Comparison of ENCODE assay signal across 16 cellular contexts in the genomic region with DNA sequence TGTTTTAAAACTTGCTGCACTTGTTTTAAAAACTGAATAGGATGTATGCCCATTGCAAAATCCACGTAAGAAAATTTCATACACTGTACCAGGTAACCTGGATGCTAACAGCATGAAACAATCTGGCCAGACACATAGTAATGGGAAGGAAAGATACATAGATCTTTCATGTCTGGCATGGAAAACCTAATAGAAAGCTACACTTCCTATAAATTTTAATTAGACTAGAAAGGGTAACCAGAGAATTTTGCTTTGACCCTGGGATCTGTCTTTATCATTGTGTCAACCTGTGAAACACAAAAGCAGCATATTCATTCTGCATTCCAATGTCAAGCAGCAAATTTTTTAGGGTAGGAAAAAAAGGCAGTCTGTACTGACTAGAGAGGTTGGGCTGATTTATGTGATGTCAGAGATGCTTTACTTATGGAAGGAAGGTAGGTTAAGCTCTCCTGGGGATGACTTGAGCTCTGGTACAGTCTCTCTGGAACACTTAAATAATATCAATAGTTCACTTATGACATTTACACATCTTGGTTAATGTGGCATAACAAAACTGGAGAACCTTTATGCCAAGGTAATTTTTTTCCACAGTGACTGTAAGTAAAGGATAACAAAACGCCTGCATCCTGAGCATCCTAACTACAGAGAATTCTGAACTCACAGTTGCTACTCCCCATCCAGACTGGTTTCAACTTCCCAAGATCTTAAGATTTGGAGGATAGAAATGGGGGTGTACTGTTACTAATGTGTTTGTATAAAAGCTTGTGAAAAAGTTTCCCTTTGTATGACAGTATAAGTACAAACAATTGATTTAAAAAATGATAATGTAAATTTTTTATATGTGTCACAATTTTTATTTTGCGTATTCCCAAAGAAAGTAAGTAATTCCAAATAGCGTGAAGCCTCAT. TPM values are rescaled to one million over a fixed set of nuclear protein-coding genes. Genes with fewer than 3 reads are reported as not detected.
DNase-seq lines count a peak whose midpoint lies in the region; ATAC-seq and TF ChIP-seq lines count a peak whose summit lies in the region.
"Had no signal": no experiment of that assay in that cellular context is flagged by ENCODE, and none has a peak within 500 bp of the region (broad histone marks: within the 10 kb centered on the region; RNA-seq: fewer than 3 reads in every experiment).

No MANE protein-coding gene starts in this region.

- H3K18ac ChIP-seq in trophoblast cell (ENCODE audit: low read length), result no peak overlapping the region

- H3K4me1 ChIP-seq in HEK293 (ENCODE audit: control insufficient read depth, insufficient read depth, low read length), result peaks cover 35% of the 10 kb centered on the region
- peaks cover 5 to 7% of the 10 kb centered on the region in 2 experiments for H3K4me1 ChIP-seq in trophoblast cell (ENCODE audit: control insufficient read depth in 1 of 2, insufficient read depth in 2 of 2, low read length in 2 of 2)
- H3K4me1 ChIP-seq: prostate gland had no signal

- DNase-seq in kidney tubule cell (ENCODE audit: low spot score) (peak; percentile 4), trophoblast cell (no peak), SKM-1 (lab: John Stamatoyannopoulos, UW; ENCODE audit: unreplicated experiment) (no peak), NCI-H1092 treated with DMSO at 0.1 percent for 48 hours (lab: John Stamatoyannopoulos, UW) (no peak)
- DNase-seq: activated CD4-positive, alpha-beta T cell treated with anti-CD3 and anti-CD28 coated beads, Interleukin-2, amount 50 U/mL, for 48 hours; DND-41; MM.1S; NCI-H2171 treated with DMSO at 0.1 percent for 48 hours; SJCRH30; stimulated activated CD4-positive, alpha-beta T cell treated with anti-CD3 and anti-CD28 coated beads, Interleukin-15, amount 100 ng/mL, for 24 hours had no signal

- POLR2A ChIA-PET in HEK293 (lab: Yijun Ruan, JAX), result interaction anchor here (0.9 kb wide), 1 partner anchor 44 kb away, joined by 3 read pairs; no protein-coding TSS in a partner anchor

- H3K79me2 ChIP-seq in trophoblast cell (ENCODE audit: control insufficient read depth, insufficient read depth, low read length, poor library complexity), result peaks cover 2% of the 10 kb centered on the region

- H3K27me3 ChIP-seq in trophoblast cell (ENCODE audit: insufficient read depth, low read length), result no peaks in the 10 kb centered on the region
- H3K27me3 ChIP-seq: adrenal gland, SJCRH30 had no signal

- H3K4me2 ChIP-seq in trophoblast cell (ENCODE audit: low read length), result peak overlapping the region; percentile 33

- no peak for TF ChIP-seq CTCF in HEK293 (tag by site-specific recombination; IDR thresholded peaks at IDR 0.05)

- H2AK5ac ChIP-seq in trophoblast cell (ENCODE audit: low read length), result no peak overlapping the region

- no CpG with 5 or more reads among the region's 4 CpGs for WGBS in trophoblast cell (ENCODE audit: extremely low coverage, insufficient coverage, insufficient read length)

- ATAC-seq in HG02623 (IDR thresholded peaks at IDR 0.05; ENCODE audit: unreplicated experiment) (no peak), GM19467 (IDR thresholded peaks at IDR 0.05; ENCODE audit: unreplicated experiment) (no peak)

- no peak overlapping the region for H4K91ac ChIP-seq in trophoblast cell (ENCODE audit: low read depth, low read length)

- no peak overlapping the region for H3K14ac ChIP-seq in trophoblast cell (ENCODE audit: low read length)

- H3K27ac ChIP-seq in HEK293 (ENCODE audit: extremely low read depth, low read depth, low read length) (no peak overlapping the region; the same call in 1 of the 2 replicates), angular gyrus (ENCODE audit: low read depth, low read length) (peak overlapping the region; percentile 37), trophoblast cell (ENCODE audit: low read depth, low read length) (peak overlapping the region; percentile 67)
- H3K27ac ChIP-seq: SJCRH30 had no signal

- no peak overlapping the region for H4K12ac ChIP-seq in trophoblast cell (ENCODE audit: low read depth, low read length)

- no peak overlapping the region for H3K9ac ChIP-seq in trophoblast cell (ENCODE audit: low read length)

- H3K4ac ChIP-seq in trophoblast cell (ENCODE audit: low read depth, low read length), result no peak overlapping the region

- H3K9me3 ChIP-seq in HEK293 (ENCODE audit: control insufficient read depth, insufficient read depth, low read depth, low read length), result no peaks in the 10 kb centered on the region
- H3K9me3 ChIP-seq in trophoblast cell (ENCODE audit: insufficient read depth, low read depth, low read length), result no peaks in the 10 kb centered on the region
- H3K9me3 ChIP-seq: adrenal gland, prostate gland, SJCRH30 had no signal

- CTCF ChIA-PET in HEK293 (lab: Yijun Ruan, JAX), result interaction anchor here (0.8 to 2.3 kb wide), 2 partner anchors 9 to 82 kb away, joined by 3 to 4 read pairs; no protein-coding TSS in a partner anchor

- no peak overlapping the region for H2AFZ ChIP-seq in trophoblast cell (ENCODE audit: insufficient read depth, low read length, poor library complexity)

- H4K8ac ChIP-seq in trophoblast cell (ENCODE audit: low read depth, low read length), result no peak overlapping the region

- H2BK120ac ChIP-seq in trophoblast cell (ENCODE audit: insufficient read depth, low read length, poor library complexity), result no peak overlapping the region

- H3K36me3 ChIP-seq in HEK293 (ENCODE audit: control insufficient read depth in 2 of 2, insufficient read depth in 1 of 2, low read length in 2 of 2) (no peaks in the 10 kb centered on the region), trophoblast cell (ENCODE audit: control insufficient read depth in 1 of 2, insufficient read depth in 2 of 2, low read length in 2 of 2) (no peaks in the 10 kb centered on the region)
- H3K36me3 ChIP-seq: adrenal gland, prostate gland, SJCRH30 had no signal

- H3K4me3 ChIP-seq in HEK293 (ENCODE audit: low read depth, low read length), result no peak overlapping the region
- H3K4me3 ChIP-seq in trophoblast cell (ENCODE audit: low read depth, low read length), result no peak overlapping the region
- H3K4me3 ChIP-seq: adrenal gland, prostate gland, SJCRH30 had no signal

- no peak overlapping the region for H2BK12ac ChIP-seq in trophoblast cell (ENCODE audit: low read length)

- H2BK5ac ChIP-seq in trophoblast cell (ENCODE audit: low read depth, low read length, poor library complexity), result no peak overlapping the region

- H3K79me1 ChIP-seq in trophoblast cell (ENCODE audit: low read length), result peaks cover 11% of the 10 kb centered on the region

- no peak overlapping the region for H3K23ac ChIP-seq in trophoblast cell (ENCODE audit: low read length)

TF ChIP-seq in HEK293, 187 proteins besides CTCF, POLR2A, EP300 and RAD21 (continues in another document):
- TF ChIP-seq, protein P1, sequence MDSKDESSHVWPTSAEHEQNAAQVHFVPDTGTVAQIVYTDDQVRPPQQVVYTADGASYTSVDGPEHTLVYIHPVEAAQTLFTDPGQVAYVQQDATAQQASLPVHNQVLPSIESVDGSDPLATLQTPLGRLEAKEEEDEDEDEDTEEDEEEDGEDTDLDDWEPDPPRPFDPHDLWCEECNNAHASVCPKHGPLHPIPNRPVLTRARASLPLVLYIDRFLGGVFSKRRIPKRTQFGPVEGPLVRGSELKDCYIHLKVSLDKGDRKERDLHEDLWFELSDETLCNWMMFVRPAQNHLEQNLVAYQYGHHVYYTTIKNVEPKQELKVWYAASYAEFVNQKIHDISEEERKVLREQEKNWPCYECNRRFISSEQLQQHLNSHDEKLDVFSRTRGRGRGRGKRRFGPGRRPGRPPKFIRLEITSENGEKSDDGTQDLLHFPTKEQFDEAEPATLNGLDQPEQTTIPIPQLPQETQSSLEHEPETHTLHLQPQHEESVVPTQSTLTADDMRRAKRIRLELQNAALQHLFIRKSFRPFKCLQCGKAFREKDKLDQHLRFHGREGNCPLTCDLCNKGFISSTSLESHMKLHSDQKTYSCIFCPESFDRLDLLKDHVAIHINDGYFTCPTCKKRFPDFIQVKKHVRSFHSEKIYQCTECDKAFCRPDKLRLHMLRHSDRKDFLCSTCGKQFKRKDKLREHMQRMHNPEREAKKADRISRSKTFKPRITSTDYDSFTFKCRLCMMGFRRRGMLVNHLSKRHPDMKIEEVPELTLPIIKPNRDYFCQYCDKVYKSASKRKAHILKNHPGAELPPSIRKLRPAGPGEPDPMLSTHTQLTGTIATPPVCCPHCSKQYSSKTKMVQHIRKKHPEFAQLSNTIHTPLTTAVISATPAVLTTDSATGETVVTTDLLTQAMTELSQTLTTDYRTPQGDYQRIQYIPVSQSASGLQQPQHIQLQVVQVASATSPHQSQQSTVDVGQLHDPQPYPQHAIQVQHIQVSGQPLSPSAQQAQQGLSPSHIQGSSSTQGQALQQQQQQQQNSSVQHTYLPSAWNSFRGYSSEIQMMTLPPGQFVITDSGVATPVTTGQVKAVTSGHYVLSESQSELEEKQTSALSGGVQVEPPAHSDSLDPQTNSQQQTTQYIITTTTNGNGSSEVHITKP (tag by site-specific recombination; IDR thresholded peaks at IDR 0.05), result peak; percentile 96
- no peak for TF ChIP-seq ZSCAN23 (tag by site-specific recombination; IDR thresholded peaks at IDR 0.05)
- no peak for TF ChIP-seq ZNF394 (tag by site-specific recombination; IDR thresholded peaks at IDR 0.05; ENCODE audit: borderline replicate concordance)
- TF ChIP-seq GFI1B (tag by site-specific recombination; IDR thresholded peaks at IDR 0.05), result no peak
- TF ChIP-seq ZBTB20 (tag by site-specific recombination; IDR thresholded peaks at IDR 0.05), result peak; percentile 46; the same call in 1 of the 2 replicates
- TF ChIP-seq, protein P2, sequence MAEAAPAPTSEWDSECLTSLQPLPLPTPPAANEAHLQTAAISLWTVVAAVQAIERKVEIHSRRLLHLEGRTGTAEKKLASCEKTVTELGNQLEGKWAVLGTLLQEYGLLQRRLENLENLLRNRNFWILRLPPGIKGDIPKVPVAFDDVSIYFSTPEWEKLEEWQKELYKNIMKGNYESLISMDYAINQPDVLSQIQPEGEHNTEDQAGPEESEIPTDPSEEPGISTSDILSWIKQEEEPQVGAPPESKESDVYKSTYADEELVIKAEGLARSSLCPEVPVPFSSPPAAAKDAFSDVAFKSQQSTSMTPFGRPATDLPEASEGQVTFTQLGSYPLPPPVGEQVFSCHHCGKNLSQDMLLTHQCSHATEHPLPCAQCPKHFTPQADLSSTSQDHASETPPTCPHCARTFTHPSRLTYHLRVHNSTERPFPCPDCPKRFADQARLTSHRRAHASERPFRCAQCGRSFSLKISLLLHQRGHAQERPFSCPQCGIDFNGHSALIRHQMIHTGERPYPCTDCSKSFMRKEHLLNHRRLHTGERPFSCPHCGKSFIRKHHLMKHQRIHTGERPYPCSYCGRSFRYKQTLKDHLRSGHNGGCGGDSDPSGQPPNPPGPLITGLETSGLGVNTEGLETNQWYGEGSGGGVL (tag by site-specific recombination; IDR thresholded peaks at IDR 0.05), result no peak
- no peak for TF ChIP-seq SALL2 (tag by site-specific recombination; IDR thresholded peaks at IDR 0.05; ENCODE audit: borderline replicate concordance)
- TF ChIP-seq ZNF654 (tag by site-specific recombination; IDR thresholded peaks at IDR 0.05; ENCODE audit: low read depth), result no peak

RNA-seq across cellular contexts. Expression of a gene that starts 44.7 kb away (rescaled TPM):
- polyA plus RNA-seq in trophoblast cell (2013), result 19.9 and 21.5 TPM in 2 replicates

RNA-seq across cellular contexts. Expression of a gene that starts 45.0 kb away (rescaled TPM):
- polyA plus RNA-seq in trophoblast cell (2013), result 48.3 and 54.2 TPM in 2 replicates
